In genomic region chr17:13981881-13982280, GRCh38 we compare ENCODE assay signal across 19 cellular contexts.
"Had no signal": no experiment of that assay in that cellular context is flagged by ENCODE, and none has a peak within 500 bp of the region (broad histone marks: within the 10 kb centered on the region; RNA-seq: fewer than 3 reads in every experiment).

No MANE protein-coding gene starts in this region.

- DNase-seq: cortex of kidney; effector memory CD8-positive, alpha-beta T cell; foreskin fibroblast; gastrocnemius medialis; head of caudate nucleus; left cardiac atrium; left lung; natural killer cell; pancreas; right lobe of liver; small intestine; stimulated activated CD4-positive, alpha-beta T cell treated with anti-CD3 and anti-CD28 coated beads, Interleukin-15, amount 100 ng/mL, for 24 hours; stimulated activated CD4-positive, alpha-beta T cell treated with anti-CD3 and anti-CD28 coated beads, Interleukin-2, amount 100 ng/mL, for 48 hours; stimulated activated naive B cell treated with anti-CD40 and anti-IgM and Interleukin-4, amounts not matched to agents 10 μg/mL and 1 μg/mL and 100 μg/mL, for 72 hours; upper lobe of right lung; uterus had no signal

- H3K27ac ChIP-seq: gastrocnemius medialis, left lung, neutrophil, pancreas, right lobe of liver, thoracic aorta, tibial nerve, upper lobe of right lung, uterus had no signal

- H3K4me3 ChIP-seq: gastrocnemius medialis, left lung, pancreas, right lobe of liver, thoracic aorta, tibial nerve, upper lobe of right lung, uterus had no signal

- H3K4me1 ChIP-seq: gastrocnemius medialis, left lung, pancreas, right lobe of liver, tibial nerve, upper lobe of right lung, uterus had no signal

- H3K27me3 ChIP-seq: gastrocnemius medialis, left lung, neutrophil, pancreas, right lobe of liver, tibial nerve, upper lobe of right lung, uterus had no signal

- H3K9me3 ChIP-seq: gastrocnemius medialis, left lung, neutrophil, pancreas, right lobe of liver, thoracic aorta, tibial nerve, upper lobe of right lung, uterus had no signal

- ATAC-seq: effector memory CD8-positive, alpha-beta T cell; gastrocnemius medialis; left cardiac atrium; left lung; natural killer cell; pancreas; right lobe of liver; stimulated activated naive B cell treated with anti-CD40 and anti-IgM and Interleukin-4, amounts not matched to agents 10 μg/mL and 1 μg/mL and 100 μg/mL, for 72 hours; upper lobe of right lung had no signal

- H3K36me3 ChIP-seq: gastrocnemius medialis, left lung, neutrophil, pancreas, right lobe of liver, thoracic aorta, upper lobe of right lung, uterus had no signal
